ENCODE assay signal across 15 cellular contexts in genomic region chr12:58310368-58310767, GRCh38.
A peak's percentile ranks its signal among the peaks of the same experiment; 100 is the strongest.
DNase-seq lines count a peak whose midpoint lies in the region; ATAC-seq and TF ChIP-seq lines count a peak whose summit lies in the region.
"Had no signal": no experiment of that assay in that cellular context is flagged by ENCODE, and none has a peak within 500 bp of the region (broad histone marks: within the 10 kb centered on the region; RNA-seq: fewer than 3 reads in every experiment).

No MANE protein-coding gene starts in this region.

- no peak overlapping the region for H2AFZ ChIP-seq in fibroblast of lung (ENCODE audit: low read length)
- H2AFZ ChIP-seq: parathyroid adenoma had no signal

- H3K27ac ChIP-seq in SJSA1 (peak overlapping the region; percentile 87), fibroblast of lung (ENCODE audit: insufficient read depth, low read length) (peak overlapping the region; percentile 24), stomach (peak overlapping the region in 1 of 5 donors; percentile 14)
- H3K27ac ChIP-seq: heart left ventricle, lower lobe of right lung, parathyroid adenoma had no signal

- no peaks in the 10 kb centered on the region for H4K20me1 ChIP-seq in fibroblast of lung (ENCODE audit: control insufficient read depth, extremely low read depth, insufficient read depth, low read length)

- H3K4me3 ChIP-seq in SJSA1 (no peak overlapping the region), fibroblast of lung (replicated peaks in 1 of 4; ENCODE audit: control extremely low read depth in 1 of 4, insufficient read depth in 1 of 4, low read depth in 3 of 4, low read length in 4 of 4) (no peak overlapping the region), retinal pigment epithelial cell (ENCODE audit: low read length) (no peak overlapping the region), stomach (no peak overlapping the region)
- H3K4me3 ChIP-seq: heart left ventricle, lower lobe of right lung had no signal

- peaks cover 1 to 9% of the 10 kb centered on the region in 2 donors for H3K27me3 Mint-ChIP-seq in T-cell

- WGBS in stomach, 5 donors = 87 to 93% (median 90%) methylated on average over 4 of the region's 4 CpGs

- H3K36me3 ChIP-seq in SJSA1 = no peaks in the 10 kb centered on the region
- H3K36me3 ChIP-seq in fibroblast of lung (ENCODE audit: control insufficient read depth, insufficient read depth, low read length) = peaks cover 2% of the 10 kb centered on the region
- H3K36me3 ChIP-seq in stomach = no peaks in the 10 kb centered on the region
- H3K36me3 ChIP-seq: heart left ventricle, lower lobe of right lung had no signal

- peaks cover 43% of the 10 kb centered on the region for H3K4me1 ChIP-seq in SJSA1 (replicated peaks)
- H3K4me1 ChIP-seq in fibroblast of lung (ENCODE audit: control insufficient read depth, extremely low read depth, insufficient read depth, low read length) = peaks cover 7% of the 10 kb centered on the region
- H3K4me1 ChIP-seq in stomach = no peaks in the 10 kb centered on the region
- H3K4me1 ChIP-seq: lower lobe of right lung, parathyroid adenoma had no signal

- no peak overlapping the region for H3K9ac ChIP-seq in fibroblast of lung (ENCODE audit: insufficient read depth, low read length)
- H3K9ac ChIP-seq: parathyroid adenoma had no signal

- no peaks in the 10 kb centered on the region for H3K79me2 ChIP-seq in fibroblast of lung (ENCODE audit: control insufficient read depth, insufficient read depth, low read length)
- H3K79me2 ChIP-seq: parathyroid adenoma had no signal

- no peak for TF ChIP-seq POLR2A in stomach (IDR thresholded peaks at IDR 0.05)

- H3K4me3 Mint-ChIP-seq in T-cell = no peak overlapping the region
- H3K4me3 Mint-ChIP-seq: activated CD4-positive, alpha-beta T cell treated with anti-CD3 and anti-CD28 coated beads for 36 hours had no signal

- ATAC-seq in GM18499 (IDR thresholded peaks at IDR 0.05; ENCODE audit: insufficient read depth, unreplicated experiment) = peak; percentile 24
- ATAC-seq in GM21381 (IDR thresholded peaks at IDR 0.05; ENCODE audit: unreplicated experiment) = no peak
- no peak for ATAC-seq in GM18861 (IDR thresholded peaks at IDR 0.05; ENCODE audit: unreplicated experiment)
- no peak for ATAC-seq in T-cell (replicated peaks in 1 of 4)
- ATAC-seq: activated CD4-positive, alpha-beta T cell treated with anti-CD3 and anti-CD28 coated beads for 36 hours; lower lobe of right lung had no signal

- TF ChIP-seq CTCF in fibroblast of lung (conservative IDR thresholded peaks at IDR 0.05 in 1 of 2, IDR thresholded peaks at IDR 0.05 in 1 of 2; ENCODE audit: low read depth in 1 of 2, low read length in 2 of 2) (peak in 1 of 2 donors; percentile 30), retinal pigment epithelial cell (conservative IDR thresholded peaks at IDR 0.05; ENCODE audit: low read depth, low read length) (peak; percentile 18), stomach (IDR thresholded peaks at IDR 0.05) (no peak)

- H3K27ac Mint-ChIP-seq in T-cell = no peak overlapping the region
- H3K27ac Mint-ChIP-seq: activated CD4-positive, alpha-beta T cell treated with anti-CD3 and anti-CD28 coated beads for 36 hours had no signal

- intact Hi-C loops in stomach (cut with DNase I; ENCODE audit: low total_unique reads) = no loop called here

- H3K9me3 Mint-ChIP-seq in T-cell = peaks cover 0 to 7% (median 5%) of the 10 kb centered on the region in 3 donors

- POLR2A ChIA-PET in T-cell (lab: Charles Lee) = no interaction called here

- H3K27me3 ChIP-seq in SJSA1 (replicated peaks) (no peaks in the 10 kb centered on the region), fibroblast of lung (ENCODE audit: control insufficient read depth, insufficient read depth, low read length) (no peaks in the 10 kb centered on the region), stomach (no peaks in the 10 kb centered on the region)
- H3K27me3 ChIP-seq: heart left ventricle had no signal

- CTCF ChIA-PET in T-cell (lab: Charles Lee) = no interaction called here

- H3K36me3 Mint-ChIP-seq in T-cell = no peaks in the 10 kb centered on the region

- no peak overlapping the region for H3K4me2 ChIP-seq in fibroblast of lung (ENCODE audit: extremely low read depth, insufficient read depth, low read length)

- TF ChIP-seq EP300 in stomach (IDR thresholded peaks at IDR 0.05) = no peak

- H3K4me1 Mint-ChIP-seq in T-cell = no peaks in the 10 kb centered on the region
- H3K4me1 Mint-ChIP-seq: activated CD4-positive, alpha-beta T cell treated with anti-CD3 and anti-CD28 coated beads for 36 hours had no signal

- H3K9me3 ChIP-seq in SJSA1 (replicated peaks) (no peaks in the 10 kb centered on the region), fibroblast of lung (ENCODE audit: control insufficient read depth, insufficient read depth, low read depth, low read length) (no peaks in the 10 kb centered on the region), stomach (peaks cover 0 to 5% (median 2%) of the 10 kb centered on the region in 4 donors)
- H3K9me3 ChIP-seq: Caco-2 had no signal

- DNase-seq in SJSA1 (ENCODE audit: low read depth in 1 of 2, low spot score in 2 of 2) (no peak), fibroblast of lung (ENCODE audit: low read depth in 2 of 2) (peak; percentile 80 to 85), retinal pigment epithelial cell (ENCODE audit: low read depth) (no peak), T-cell (no peak), stomach (no peak)
- DNase-seq: activated CD4-positive, alpha-beta T cell treated with anti-CD3 and anti-CD28 coated beads for 36 hours; heart left ventricle; lower lobe of right lung; NCI-H1092; NCI-H526 treated with DMSO at 0.1 percent for 48 hours had no signal

Comparison
In these comparisons a context has a peak if more than half of its experiments do, and no peak if none do; other contexts are left out.
1. DNase-seq: peak in fibroblast of lung (2 of 2); none in SJSA1 (0 of 2), retinal pigment epithelial cell (single experiment), T-cell (0 of 34) and stomach (single experiment).